Comparison of ENCODE assay signal across 20 cellular contexts in the genomic region with DNA sequence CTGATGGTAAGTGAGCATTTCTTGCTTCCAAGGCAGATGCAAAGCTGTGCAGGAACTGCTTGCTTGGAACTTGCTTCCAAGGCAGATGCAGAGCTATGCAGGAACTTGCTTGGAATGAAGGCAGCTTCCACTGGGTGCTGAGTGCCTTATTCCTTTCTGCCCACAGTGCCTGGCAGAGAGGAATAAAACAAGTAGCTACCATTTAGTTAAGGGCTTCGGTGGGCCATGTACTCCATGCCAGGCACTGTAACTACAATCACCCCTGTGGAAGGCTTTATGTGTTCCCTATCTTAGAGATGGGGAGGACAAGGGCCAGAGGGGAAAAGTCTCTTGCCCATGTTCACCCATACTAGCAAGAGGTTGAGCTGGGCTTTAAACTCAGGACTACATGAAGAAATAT. TPM values are rescaled to one million over a fixed set of nuclear protein-coding genes. Genes with fewer than 3 reads are reported as not detected.
A peak's percentile ranks its signal among the peaks of the same experiment; 100 is the strongest.
DNase-seq lines count a peak whose midpoint lies in the region; ATAC-seq, FAIRE-seq and TF ChIP-seq lines count a peak whose summit lies in the region.
"Had no signal": no experiment of that assay in that cellular context is flagged by ENCODE, and none has a peak within 500 bp of the region (broad histone marks: within the 10 kb centered on the region; RNA-seq: fewer than 3 reads in every experiment).

No MANE protein-coding gene starts in this region.

- POLR2A ChIA-PET in HEK293T (lab: Yijun Ruan, JAX) = no interaction called here

- intact Hi-C loops in mucosa of descending colon (cut with DNase I, micrococcal nuclease) = no loop called here

- FAIRE-seq in small intestine (lab: Jason Lieb, UNC) = no peak
- FAIRE-seq: A204.1, D721Med, GM12892 had no signal

- no peaks in the 10 kb centered on the region for H3K36me3 ChIP-seq in mucosa of descending colon (ENCODE audit: low read depth)
- no peaks in the 10 kb centered on the region for H3K36me3 ChIP-seq in small intestine (ENCODE audit: control insufficient read depth in 2 of 2, insufficient read depth in 2 of 2, low read length in 2 of 2)
- H3K36me3 ChIP-seq: BE2C had no signal

- H3K27ac ChIP-seq in small intestine (ENCODE audit: low read depth in 1 of 2, low read length in 1 of 2) = peak overlapping the region; percentile 24 to 58
- H3K27ac ChIP-seq: C4-2B, HL-60 had no signal

- H3K27me3 ChIP-seq in small intestine (ENCODE audit: control insufficient read depth in 2 of 2, insufficient read depth in 2 of 2, low read length in 2 of 2) = no peaks in the 10 kb centered on the region
- H3K27me3 ChIP-seq: BE2C had no signal

- H3K4me1 ChIP-seq in mucosa of descending colon (ENCODE audit: low read depth) (peaks cover 19% of the 10 kb centered on the region), small intestine (ENCODE audit: control insufficient read depth in 2 of 2, insufficient read depth in 1 of 2, low read depth in 1 of 2, low read length in 1 of 2) (peaks cover 8 to 11% of the 10 kb centered on the region in 2 donors)
- H3K4me1 ChIP-seq: BE2C had no signal

- DNase-seq in HEK293T (ENCODE audit: extremely low spot score) (peak; percentile 5), epithelial cell of esophagus (ENCODE audit: low read depth) (peak; percentile 43), mucosa of descending colon (no peak), small intestine (no peak), NAMALWA (ENCODE audit: low spot score) (no peak), NCI-H82 (lab: John Stamatoyannopoulos, UW) (no peak), SIG-M5 (lab: John Stamatoyannopoulos, UW) (no peak)
- DNase-seq: BE2C; CD4-positive, alpha-beta memory T cell; DND-41; GDM1; H7 had no signal

- 44 to 93% (median 71%) methylated on average over 1 of the region's 1 CpG for WGBS in small intestine, 3 donors

- H3K4me3 ChIP-seq in epithelial cell of esophagus (ENCODE audit: low read length) (no peak overlapping the region), mucosa of descending colon (no peak overlapping the region), small intestine (ENCODE audit: low read depth in 1 of 2, low read length in 2 of 2) (no peak overlapping the region)
- H3K4me3 ChIP-seq: GM23338 had no signal

- TF ChIP-seq CTCF in epithelial cell of esophagus (IDR thresholded peaks at IDR 0.05; ENCODE audit: insufficient read depth, low read depth, low read length, missing control alignments) (no peak), mucosa of descending colon (IDR thresholded peaks at IDR 0.05) (no peak)

- H3K9me3 ChIP-seq in mucosa of descending colon (no peaks in the 10 kb centered on the region), small intestine (ENCODE audit: control insufficient read depth, low read depth) (no peaks in the 10 kb centered on the region)
- H3K9me3 ChIP-seq: BE2C had no signal

- CTCF ChIA-PET in HEK293T (lab: Yijun Ruan, JAX) = no interaction called here

- ATAC-seq in mucosa of descending colon (peak; percentile 27), HG02759 (IDR thresholded peaks at IDR 0.05; ENCODE audit: unreplicated experiment) (no peak)
- ATAC-seq: GM23338 had no signal

TF ChIP-seq in HEK293T, 16 proteins besides CTCF, POLR2A, EP300 and RAD21:
- no peak for TF ChIP-seq CTBP1 (IDR thresholded peaks at IDR 0.05; ENCODE audit: borderline replicate concordance)
- no peak for TF ChIP-seq BHLHE40 (IDR thresholded peaks at IDR 0.05; ENCODE audit: borderline replicate concordance)
- no peak for TF ChIP-seq SP1 (IDR thresholded peaks at IDR 0.05)
- TF ChIP-seq LEF1 (IDR thresholded peaks at IDR 0.05; ENCODE audit: borderline replicate concordance) = no peak
- TF ChIP-seq NFRKB (IDR thresholded peaks at IDR 0.05) = no peak
- no peak for TF ChIP-seq ARNT (IDR thresholded peaks at IDR 0.05)
- TF ChIP-seq ELF4 (IDR thresholded peaks at IDR 0.05) = no peak
- TF ChIP-seq TARDBP (IDR thresholded peaks at IDR 0.05) = no peak
- no peak for TF ChIP-seq FOXA1 (IDR thresholded peaks at IDR 0.05)
- no peak for TF ChIP-seq ZNF384 (IDR thresholded peaks at IDR 0.05)
- TF ChIP-seq SUZ12 (IDR thresholded peaks at IDR 0.05) = no peak

RNA-seq across cellular contexts. Expression of a gene that starts 8.3 kb away (rescaled TPM):
- total RNA-seq in mucosa of descending colon = 10 to 100 TPM in 2 of 3 donors, 1 to 10 TPM in 1; 8.9 to 39.0 (median 16.6) TPM
- polyA plus RNA-seq in small intestine = 1 to 10 TPM; 1.3 to 8.6 (median 4.5) TPM
- polyA plus RNA-seq: AG04450; CD4-positive, alpha-beta memory T cell; GM23338 had no signal

RNA-seq across cellular contexts. Expression of a gene that starts 26.6 kb away (rescaled TPM):
- 10 to 100 TPM in 2 of 3 donors, 1 to 10 TPM in 1; 5.7 to 25.1 (median 19.2) TPM for total RNA-seq in mucosa of descending colon
- 1 to 10 TPM; 1.4 to 1.8 (median 1.5) TPM for polyA plus RNA-seq in small intestine
- total RNA-seq: CD4-positive, alpha-beta memory T cell; H7 had no signal
- polyA plus RNA-seq: AG04450; CD4-positive, alpha-beta memory T cell; GM23338 had no signal

Comparison
In these comparisons a context has a peak if more than half of its experiments do, and no peak if none do; other contexts are left out.
1. DNase-seq: peak in HEK293T (single experiment) and epithelial cell of esophagus (single experiment); none in mucosa of descending colon (0 of 3), small intestine (single experiment), NAMALWA (single experiment), NCI-H82 (single experiment) and SIG-M5 (single experiment).